In the genomic region with DNA sequence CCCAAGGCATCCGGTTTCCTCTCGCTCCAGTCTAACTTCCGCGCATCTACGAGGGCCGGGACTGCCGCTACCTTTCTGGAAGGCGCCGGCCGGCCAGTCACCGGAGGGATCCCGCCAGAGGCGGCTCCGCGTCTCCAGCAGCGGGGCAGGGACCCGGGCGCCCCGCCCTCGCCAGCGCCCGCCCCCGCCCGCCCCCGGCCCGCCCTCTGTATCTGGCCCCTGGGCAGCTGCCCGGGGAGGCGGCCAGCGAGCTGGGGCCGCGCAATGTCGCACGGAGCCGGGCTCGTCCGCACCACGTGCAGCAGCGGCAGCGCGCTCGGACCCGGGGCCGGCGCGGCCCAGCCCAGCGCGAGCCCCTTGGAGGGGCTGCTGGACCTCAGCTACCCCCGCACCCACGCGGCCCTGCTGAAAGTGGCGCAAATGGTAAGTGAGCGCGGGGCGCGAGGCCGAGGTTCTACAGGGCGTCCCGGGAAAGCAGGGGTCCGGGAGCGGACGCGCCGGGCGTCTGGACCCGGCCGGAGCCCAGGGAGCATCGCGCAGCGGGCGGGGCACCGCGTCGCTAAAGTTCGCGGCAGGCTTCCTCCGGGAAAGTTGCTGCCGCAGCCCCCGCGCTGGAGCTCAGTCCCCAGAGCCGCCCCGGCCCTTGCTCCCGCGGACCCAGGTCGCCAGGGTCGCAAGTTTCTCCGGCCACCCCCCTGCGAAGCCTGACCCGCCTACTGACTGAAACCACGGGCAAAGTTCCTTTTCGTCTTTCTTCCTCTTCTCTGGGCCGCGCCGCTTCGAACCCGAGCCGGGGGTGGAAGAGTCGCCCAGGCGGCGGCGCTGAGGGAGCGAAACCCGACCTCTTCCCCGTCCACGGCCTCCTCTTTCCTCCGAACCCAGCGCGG, we compare ENCODE assay signal across 9 cellular contexts. TPM values are rescaled to one million over a fixed set of nuclear protein-coding genes. Genes with fewer than 3 reads are reported as not detected.
DNase-seq lines count a peak whose midpoint lies in the region; FAIRE-seq and TF ChIP-seq lines count a peak whose summit lies in the region.
"Had no signal": no experiment of that assay in that cellular context is flagged by ENCODE, and none has a peak within 500 bp of the region (broad histone marks: within the 10 kb centered on the region; RNA-seq: fewer than 3 reads in every experiment).

A gene with protein sequence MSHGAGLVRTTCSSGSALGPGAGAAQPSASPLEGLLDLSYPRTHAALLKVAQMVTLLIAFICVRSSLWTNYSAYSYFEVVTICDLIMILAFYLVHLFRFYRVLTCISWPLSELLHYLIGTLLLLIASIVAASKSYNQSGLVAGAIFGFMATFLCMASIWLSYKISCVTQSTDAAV (plus strand): TSS at position 211 of the 887 bp plus-strand sequence. CDS start 54 bp downstream, at position 265.

- H3K4me1 Mint-ChIP-seq in activated CD4-positive, alpha-beta memory T cell treated with anti-CD3 and anti-CD28 coated beads, Interleukin-2, amount 10 ng/mL, durations not matched to agents 7 days and 5 days, result peaks cover 52% of the 10 kb centered on the region

- H4K20me1 ChIP-seq in H1 (replicated peaks in 1 of 2; ENCODE audit: control insufficient read depth in 1 of 2, insufficient read depth in 2 of 2, low read length in 2 of 2), result peaks cover 2% of the 10 kb centered on the region in 2 experiments

- peak within 1 kb of the TSS; percentile 71 for H3K4me3 ChIP-seq in HAP-1
- peak within 1 kb of the TSS; percentile 46 to 77 (median 75) for H3K4me3 ChIP-seq in H1 (ENCODE audit: extremely low read depth in 1 of 4, insufficient read depth in 2 of 4, low read depth in 3 of 4, low read length in 4 of 4)

- peaks cover 0 to 34% of the 10 kb centered on the region in 2 experiments; a peak in 2 of 4 replicates for H3K79me2 ChIP-seq in H1 (ENCODE audit: control insufficient read depth in 1 of 2, insufficient read depth in 2 of 2, low read length in 2 of 2)

- H2AFZ ChIP-seq in H1 (ENCODE audit: low read length), result peak within 1 kb of the TSS; percentile 96

- DNase-seq in G401 (ENCODE audit: low spot score), result no peak
- DNase-seq in HAP-1 (ENCODE audit: low spot score in 2 of 2), result peak; percentile 63 to 84
- DNase-seq in NCI-H226, result peak; percentile 63
- DNase-seq in activated CD4-positive, alpha-beta memory T cell treated with anti-CD3 and anti-CD28 coated beads, Interleukin-2, amount 10 ng/mL, durations not matched to agents 7 days and 5 days, result peak; percentile 74
- peak in 1 of 2 experiments; percentile 79 for DNase-seq in H1 (ENCODE audit: low read depth in 1 of 2, low spot score in 2 of 2)
- DNase-seq in mesenteric fat pad (ENCODE audit: low spot score), result peak; percentile 92
- DNase-seq in stimulated activated naive CD4-positive, alpha-beta T cell (lab: John Stamatoyannopoulos, UW), result peak; percentile 49 to 69 (median 58)
- no peak for DNase-seq in GM12891 (ENCODE audit: insufficient read length, low spot score)

- no peaks in the 10 kb centered on the region for H3K27me3 Mint-ChIP-seq in activated CD4-positive, alpha-beta memory T cell treated with anti-CD3 and anti-CD28 coated beads, Interleukin-2, amount 10 ng/mL, durations not matched to agents 7 days and 5 days

- peak within 1 kb of the TSS; percentile 97 for H3K18ac ChIP-seq in H1 (ENCODE audit: extremely low read depth, low read length)

- TF ChIP-seq POLR2A in H1 (IDR thresholded peaks at IDR 0.05; ENCODE audit: control extremely low read depth in 1 of 2, low read depth in 2 of 2, low read length in 2 of 2), result peak in 1 of 2 experiments; percentile 46; a peak in 2 of 3 replicates
- TF ChIP-seq POLR2A in GM12891 (IDR thresholded peaks at IDR 0.05; ENCODE audit: low read depth, low read length), result no peak

- peaks cover 8% of the 10 kb centered on the region for H3K4me1 ChIP-seq in HAP-1
- H3K4me1 ChIP-seq in H1 (replicated peaks in 1 of 4; ENCODE audit: control insufficient read depth in 3 of 4, insufficient read depth in 4 of 4, low read length in 3 of 4), result peaks cover 0 to 5% (median 3%) of the 10 kb centered on the region in 4 experiments; a peak in 3 of 7 replicates

- H4K5ac ChIP-seq in H1 (ENCODE audit: insufficient read length, low read depth, low read length), result peak within 1 kb of the TSS; percentile 66

- peak within 1 kb of the TSS; percentile 18 for H3K56ac ChIP-seq in H1 (replicated peaks; ENCODE audit: insufficient read length, low read depth, low read length)

- no peak for TF ChIP-seq EP300 in H1 (IDR thresholded peaks at IDR 0.05; ENCODE audit: borderline replicate concordance in 1 of 2, low read depth in 2 of 2, low read length in 2 of 2)

- peaks cover 11% of the 10 kb centered on the region for H3K23me2 ChIP-seq in H1 (ENCODE audit: low read depth, low read length)

- H4K91ac ChIP-seq in H1 (replicated peaks; ENCODE audit: insufficient read length, low read length), result peak within 1 kb of the TSS; percentile 98

- H3K36me3 Mint-ChIP-seq in activated CD4-positive, alpha-beta memory T cell treated with anti-CD3 and anti-CD28 coated beads, Interleukin-2, amount 10 ng/mL, durations not matched to agents 7 days and 5 days (ENCODE audit: low read depth), result peaks cover 27% of the 10 kb centered on the region

- CTCF ChIA-PET in activated CD4-positive, alpha-beta memory T cell treated with anti-CD3 and anti-CD28 coated beads, Interleukin-2, amount 10 ng/mL, durations not matched to agents 7 days and 5 days (lab: Charles Lee), result interaction anchor here (1.0 to 3.5 kb wide), 7 partner anchors 9 to 117 kb away, joined by 4 to 23 read pairs (median 8); no protein-coding TSS in a partner anchor
- CTCF ChIA-PET in H1 (lab: Charles Lee; ENCODE audit: partially characterized antibody), result interaction anchor here (0.7 to 12.8 kb wide), 7 partner anchors 9 to 94 kb away, joined by 3 to 121 read pairs (median 3); no protein-coding TSS in a partner anchor

- H2AK5ac ChIP-seq in H1 (ENCODE audit: low read depth, low read length), result no peak within 1 kb of the TSS

- peaks cover 6% of the 10 kb centered on the region; the same call in 1 of the 2 replicates for H3K36me3 ChIP-seq in HAP-1 (replicated peaks)
- H3K36me3 ChIP-seq in H1 (ENCODE audit: control insufficient read depth in 2 of 4, insufficient read depth in 4 of 4, low read length in 3 of 4), result no peaks in the 10 kb centered on the region

- no peak for TF ChIP-seq CTCF in H1 (IDR thresholded peaks at IDR 0.05; ENCODE audit: control extremely low read depth in 1 of 3, insufficient read depth in 1 of 3, low read depth in 1 of 3, low read length in 3 of 3)

- no peaks in the 10 kb centered on the region for H3K9me3 Mint-ChIP-seq in activated CD4-positive, alpha-beta memory T cell treated with anti-CD3 and anti-CD28 coated beads, Interleukin-2, amount 10 ng/mL, durations not matched to agents 7 days and 5 days

- peak within 1 kb of the TSS; percentile 90 for H3K27ac Mint-ChIP-seq in activated CD4-positive, alpha-beta memory T cell treated with anti-CD3 and anti-CD28 coated beads, Interleukin-2, amount 10 ng/mL, durations not matched to agents 7 days and 5 days

- H3K27ac ChIP-seq in H1 (ENCODE audit: low read depth, low read length), result peak within 1 kb of the TSS; percentile 50; the same call in 1 of the 2 replicates

- 1% methylated on average over 55 of the region's 107 CpGs; no CpG with 5 or more reads in 1 of the 2 experiments for WGBS in H1 (ENCODE audit: extremely low coverage in 1 of 2, insufficient coverage in 1 of 2, insufficient read length in 1 of 2, insufficient replicate concordance in 2 of 2, low coverage in 1 of 2, low lambda C conversion rate in 2 of 2, missing lambda C conversion rate in 1 of 2), 2 experiments

- no peak for TF ChIP-seq RAD21 in H1 (IDR thresholded peaks at IDR 0.05 in 1 of 2, conservative IDR thresholded peaks at IDR 0.05 in 1 of 2; ENCODE audit: low read depth in 2 of 2, low read length in 2 of 2)

- peak within 1 kb of the TSS; percentile 85 for H4K8ac ChIP-seq in H1 (ENCODE audit: extremely low read depth, insufficient read depth, low read length)

- FAIRE-seq in H1 (lab: Jason Lieb, UNC), result no peak
- FAIRE-seq in GM12891 (lab: Jason Lieb, UNC), result no peak
- FAIRE-seq: colon had no signal

- peaks cover 2% of the 10 kb centered on the region for H3K79me1 ChIP-seq in H1 (ENCODE audit: low read depth, low read length)

- no peak within 1 kb of the TSS for H3K4ac ChIP-seq in H1 (replicated peaks; ENCODE audit: insufficient read length, low read depth, low read length)

- H3K4me2 ChIP-seq in H1 (ENCODE audit: insufficient read depth in 1 of 2, low read depth in 2 of 2, low read length in 2 of 2), result peak within 1 kb of the TSS; percentile 77 to 85

- in situ Hi-C loops in G401 (cut with HindIII; ENCODE audit: low sequenced_read_pairs) (no loop called here), HAP-1 (cut with MboI; ENCODE audit: low sequenced_read_pairs) (no loop called here)

- POLR2A ChIA-PET in activated CD4-positive, alpha-beta memory T cell treated with anti-CD3 and anti-CD28 coated beads, Interleukin-2, amount 10 ng/mL, durations not matched to agents 7 days and 5 days (lab: Charles Lee), result interaction anchor here (0.9 to 3.1 kb wide), 17 partner anchors 8 to 859 kb away, joined by 3 to 18 read pairs (median 5); a partner anchor contains a TSS
- POLR2A ChIA-PET in H1 (lab: Charles Lee; ENCODE audit: partially characterized antibody), result interaction anchor here (0.8 to 1.8 kb wide), 13 partner anchors 9 to 178 kb away, joined by 3 to 8 read pairs (median 3); no protein-coding TSS in a partner anchor

- H2BK120ac ChIP-seq in H1 (replicated peaks; ENCODE audit: low read depth, low read length), result no peak within 1 kb of the TSS

- H3K9ac ChIP-seq in H1 (replicated peaks in 1 of 4; ENCODE audit: extremely low read depth in 1 of 4, low read depth in 3 of 4, low read length in 3 of 4), result peak within 1 kb of the TSS; percentile 57 to 62 (median 60)

- H3K9me3 ChIP-seq in HAP-1, result no peaks in the 10 kb centered on the region
- no peaks in the 10 kb centered on the region for H3K9me3 ChIP-seq in H1 (ENCODE audit: insufficient read depth in 2 of 2, low read depth in 1 of 2, low read length in 1 of 2)

- peak within 1 kb of the TSS; percentile 52; the same call in 1 of the 2 replicates for H2BK5ac ChIP-seq in H1 (ENCODE audit: low read depth, low read length)

- H2BK15ac ChIP-seq in H1 (ENCODE audit: low read length), result peak within 1 kb of the TSS; percentile 92; the same call in 1 of the 2 replicates

- peak within 1 kb of the TSS; percentile 97 for H3K4me3 Mint-ChIP-seq in activated CD4-positive, alpha-beta memory T cell treated with anti-CD3 and anti-CD28 coated beads, Interleukin-2, amount 10 ng/mL, durations not matched to agents 7 days and 5 days

- peak within 1 kb of the TSS; percentile 50; the same call in 1 of the 2 replicates for H2BK12ac ChIP-seq in H1 (ENCODE audit: low read depth, low read length)

- H3K23ac ChIP-seq in H1 (ENCODE audit: insufficient read length), result no peak within 1 kb of the TSS

- no peak within 1 kb of the TSS for H3K14ac ChIP-seq in H1 (ENCODE audit: insufficient read length)

- H2BK20ac ChIP-seq in H1 (ENCODE audit: low read length), result no peak within 1 kb of the TSS

- H3K27me3 ChIP-seq in HAP-1 (ENCODE audit: low read depth) (no peaks in the 10 kb centered on the region), H1 (replicated peaks in 1 of 4; ENCODE audit: control insufficient read depth in 3 of 4, extremely low read depth in 1 of 4, insufficient read depth in 3 of 4, low read length in 3 of 4) (peaks cover 0 to 13% (median 7%) of the 10 kb centered on the region in 4 experiments; a peak in 4 of 7 replicates)

RNA-seq across cellular contexts. Expression of the gene that starts here (rescaled TPM):
- 4.5 and 12.4 TPM in 2 replicates for total RNA-seq in G401 (2014; rRNA removed; shearing (Covaris generic))
- total RNA-seq in activated CD4-positive, alpha-beta memory T cell treated with anti-CD3 and anti-CD28 coated beads, Interleukin-2, amount 10 ng/mL, durations not matched to agents 7 days and 5 days, result 10 to 100 TPM; 47.0 to 47.3 TPM
- total RNA-seq in H1 (2021; fragmentation: NEBNext Ultra II Directional; extraction: Animal tissue kit (Norgen Biotek cat#: 25700)), result 30.6 and 33.3 TPM in 2 replicates
- 65.8 and 74.0 TPM in 2 replicates for polyA plus RNA-seq in H1 (2011; rRNA removed)
- 37.3 TPM for polyA plus RNA-seq in H1 (2011; cell fraction: cytosol; rRNA removed)
- 48.0 TPM for polyA plus RNA-seq in H1 (2011; cell fraction: nucleus; rRNA removed)
- polyA plus RNA-seq in H1 (2012, experiment 1 of 2), result 30.6 to 37.6 TPM (median 31.3 TPM) in 4 replicates
- polyA plus RNA-seq in H1 (2012, experiment 2 of 2), result 33.4 TPM
- 35.5 TPM for polyA plus RNA-seq in H1 (2013, experiment 1 of 2)
- 39.5 TPM for polyA plus RNA-seq in H1 (2013, experiment 2 of 2)
- polyA minus RNA-seq in H1 (2011; rRNA and poly(A)+ RNA removed), result 20.8 and 24.3 TPM in 2 replicates
- polyA minus RNA-seq in H1 (2011; cell fraction: cytosol; rRNA and poly(A)+ RNA removed), result 16.1 TPM
- polyA minus RNA-seq in H1 (2011; cell fraction: nucleus; rRNA and poly(A)+ RNA removed), result 24.2 TPM
- 33.8 TPM for total RNA-seq in mesenteric fat pad
- 8.0 TPM for polyA plus RNA-seq in GM12891 (2012; ENCODE audit: low read depth, missing spikeins)

Comparison
In these comparisons a context has a peak if more than half of its experiments do, and no peak if none do; other contexts are left out.
1. DNase-seq: peak in HAP-1 (2 of 2), NCI-H226 (single experiment), activated CD4-positive, alpha-beta memory T cell treated with anti-CD3 and anti-CD28 coated beads, Interleukin-2, amount 10 ng/mL, durations not matched to agents 7 days and 5 days (single experiment), mesenteric fat pad (single experiment) and stimulated activated naive CD4-positive, alpha-beta T cell (6 of 6); none in G401 (single experiment) and GM12891 (single experiment).